Comparison of ENCODE assay signal across 15 cellular contexts in the genomic region with DNA sequence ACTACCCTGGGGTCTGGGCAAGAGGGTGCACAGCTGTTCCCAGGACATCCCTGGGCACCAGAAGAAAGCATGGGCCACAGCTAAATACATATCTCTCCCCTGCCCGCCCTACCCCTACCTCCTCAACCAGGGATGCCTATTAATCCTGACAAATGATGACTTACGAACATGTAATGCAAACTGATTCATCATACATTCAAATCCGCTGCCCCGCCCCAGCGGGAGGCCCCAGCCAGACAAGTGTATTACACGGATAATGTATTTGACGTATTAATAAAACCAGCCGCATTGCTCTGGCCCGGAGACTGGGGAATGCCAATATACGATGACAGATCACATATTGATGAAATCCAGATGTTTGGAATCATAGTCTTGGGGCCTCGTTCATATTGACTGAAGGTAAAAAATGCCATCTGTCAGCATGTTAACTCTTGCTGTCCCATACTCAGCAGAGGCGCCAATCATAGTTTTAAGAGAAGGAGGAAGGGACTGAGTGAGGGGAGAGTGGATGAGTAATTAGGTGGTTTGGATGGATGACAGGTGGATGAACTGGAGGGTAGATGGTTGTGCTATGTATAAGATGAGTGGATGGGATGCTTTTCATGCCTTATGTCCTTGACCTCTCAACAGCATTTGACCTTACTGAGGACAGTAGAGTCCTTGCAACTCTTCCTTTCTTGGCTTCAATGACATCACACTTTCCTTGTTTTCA.
"Had no signal": no experiment of that assay in that cellular context is flagged by ENCODE, and none has a peak within 500 bp of the region (broad histone marks: within the 10 kb centered on the region; RNA-seq: fewer than 3 reads in every experiment).

No MANE protein-coding gene starts in this region.

- H3K4me3 ChIP-seq: coronary artery, skin epidermis, tibial nerve had no signal

- H3K4me1 Mint-ChIP-seq: activated naive CD8-positive, alpha-beta T cell treated with anti-CD3 and anti-CD28 coated beads, Interleukin-2, amount 50 U/mL, for 24 hours; naive thymus-derived CD4-positive, alpha-beta T cell; stimulated activated effector memory CD8-positive, alpha-beta T cell treated with anti-CD3 and anti-CD28 coated beads, Interleukin-12 subunit alpha, Interleukin-12 subunit beta, amount 100 ng/mL, for 72 hours had no signal

- H3K9me3 ChIP-seq: tibial nerve had no signal

- H3K27ac Mint-ChIP-seq: activated CD8-positive, alpha-beta T cell treated with anti-CD3 and anti-CD28 coated beads for 36 hours; activated naive CD8-positive, alpha-beta T cell treated with anti-CD3 and anti-CD28 coated beads, Interleukin-2, amount 50 U/mL, for 24 hours; activated T-cell treated with anti-CD3 and anti-CD28 coated beads, Interleukin-2, amount 50 U/mL, for 72 hours; naive thymus-derived CD4-positive, alpha-beta T cell; stimulated activated effector memory CD8-positive, alpha-beta T cell treated with anti-CD3 and anti-CD28 coated beads, Interleukin-12 subunit alpha, Interleukin-12 subunit beta, amount 100 ng/mL, for 72 hours had no signal

- H3K36me3 Mint-ChIP-seq: naive thymus-derived CD4-positive, alpha-beta T cell; stimulated activated effector memory CD8-positive, alpha-beta T cell treated with anti-CD3 and anti-CD28 coated beads, Interleukin-12 subunit alpha, Interleukin-12 subunit beta, amount 100 ng/mL, for 72 hours had no signal

- DNase-seq: activated CD4-positive, alpha-beta T cell treated with anti-CD3 and anti-CD28 coated beads for 4 hours; activated CD8-positive, alpha-beta memory T cell treated with anti-CD3 and anti-CD28 coated beads, Interleukin-2, amount 50 U/mL, for 4 hours; activated CD8-positive, alpha-beta T cell treated with anti-CD3 and anti-CD28 coated beads for 36 hours; activated naive CD8-positive, alpha-beta T cell treated with anti-CD3 and anti-CD28 coated beads, Interleukin-2, amount 50 U/mL, for 24 hours; activated T-cell treated with anti-CD3 and anti-CD28 coated beads, Interleukin-2, amount 50 U/mL, for 72 hours; caudate nucleus; effector memory CD4-positive, alpha-beta T cell; glutamatergic neuron; left colon; naive thymus-derived CD4-positive, alpha-beta T cell had no signal

- H3K4me1 ChIP-seq: tibial nerve had no signal

- ATAC-seq: activated CD8-positive, alpha-beta T cell treated with anti-CD3 and anti-CD28 coated beads for 36 hours; activated naive CD8-positive, alpha-beta T cell treated with anti-CD3 and anti-CD28 coated beads, Interleukin-2, amount 50 U/mL, for 24 hours; activated T-cell treated with anti-CD3 and anti-CD28 coated beads, Interleukin-2, amount 50 U/mL, for 72 hours; left colon; naive thymus-derived CD4-positive, alpha-beta T cell; stimulated activated effector memory CD8-positive, alpha-beta T cell treated with anti-CD3 and anti-CD28 coated beads, Interleukin-12 subunit alpha, Interleukin-12 subunit beta, amount 100 ng/mL, for 72 hours had no signal

- H3K27me3 Mint-ChIP-seq: activated CD8-positive, alpha-beta T cell treated with anti-CD3 and anti-CD28 coated beads for 36 hours had no signal

- H3K27ac ChIP-seq: coronary artery, epithelial cell of prostate, skin epidermis, tibial nerve had no signal

- H3K36me3 ChIP-seq: tibial nerve had no signal

- H3K9me3 Mint-ChIP-seq: activated CD8-positive, alpha-beta T cell treated with anti-CD3 and anti-CD28 coated beads for 36 hours; activated naive CD8-positive, alpha-beta T cell treated with anti-CD3 and anti-CD28 coated beads, Interleukin-2, amount 50 U/mL, for 24 hours; activated T-cell treated with anti-CD3 and anti-CD28 coated beads, Interleukin-2, amount 50 U/mL, for 72 hours; stimulated activated effector memory CD8-positive, alpha-beta T cell treated with anti-CD3 and anti-CD28 coated beads, Interleukin-12 subunit alpha, Interleukin-12 subunit beta, amount 100 ng/mL, for 72 hours had no signal

- H3K4me3 Mint-ChIP-seq: activated CD8-positive, alpha-beta T cell treated with anti-CD3 and anti-CD28 coated beads for 36 hours; activated naive CD8-positive, alpha-beta T cell treated with anti-CD3 and anti-CD28 coated beads, Interleukin-2, amount 50 U/mL, for 24 hours; activated T-cell treated with anti-CD3 and anti-CD28 coated beads, Interleukin-2, amount 50 U/mL, for 72 hours; naive thymus-derived CD4-positive, alpha-beta T cell; stimulated activated effector memory CD8-positive, alpha-beta T cell treated with anti-CD3 and anti-CD28 coated beads, Interleukin-12 subunit alpha, Interleukin-12 subunit beta, amount 100 ng/mL, for 72 hours had no signal
